ENCODE assay signal across 9 cellular contexts in genomic region chr7:26186364-26187311, GRCh38. TPM values are rescaled to one million over a fixed set of nuclear protein-coding genes. Genes with fewer than 3 reads are reported as not detected.
DNase-seq lines count a peak whose midpoint lies in the region; ATAC-seq and TF ChIP-seq lines count a peak whose summit lies in the region.
"Had no signal": no experiment of that assay in that cellular context is flagged by ENCODE, and none has a peak within 500 bp of the region (broad histone marks: within the 10 kb centered on the region; RNA-seq: fewer than 3 reads in every experiment).

No MANE protein-coding gene starts in this region.

- H3K27me3 Mint-ChIP-seq in Caco-2 (ENCODE audit: insufficient read depth, unreplicated experiment) (no peaks in the 10 kb centered on the region), activated B cell treated with CpG ODN at 0.5 μM for 24 hours (no peaks in the 10 kb centered on the region), mesothelial cell of epicardium (ENCODE audit: low read depth) (no peaks in the 10 kb centered on the region)

- H3K79me2 ChIP-seq in HCT116 (ENCODE audit: insufficient read depth, low read length) = peaks cover 26% of the 10 kb centered on the region

- no peak for TF ChIP-seq RAD21 in HCT116 (IDR thresholded peaks at IDR 0.05; ENCODE audit: low read depth)

- no peaks in the 10 kb centered on the region for H3K27me3 ChIP-seq in Caco-2 (replicated peaks; ENCODE audit: control insufficient read depth, insufficient read depth, low read length)
- no peaks in the 10 kb centered on the region for H3K27me3 ChIP-seq in HCT116 (ENCODE audit: insufficient read depth, low read length)

- RAD21 ChIA-PET in HCT116 (lab: Charles Lee; ENCODE audit: low non-redundant PET in 1 of 2, low total read pairs in 2 of 2, uncharacterized antibody in 2 of 2, unreplicated experiment in 2 of 2) = no interaction called here

- H3K36me3 ChIP-seq in Caco-2 (ENCODE audit: control insufficient read depth, insufficient read depth, low read length) (peaks cover 4% of the 10 kb centered on the region; the same call in 1 of the 2 replicates), HCT116 (ENCODE audit: control insufficient read depth in 1 of 2, insufficient read depth in 2 of 2, low read length in 2 of 2) (peaks cover 25 to 29% of the 10 kb centered on the region in 2 experiments), mucosa of descending colon (ENCODE audit: low read depth) (peaks cover 8% of the 10 kb centered on the region)

- no peak overlapping the region; the same call in 1 of the 2 replicates for H3K27ac ChIP-seq in HCT116 (ENCODE audit: low read depth, low read length)

- intact Hi-C loops in Caco-2 (cut with micrococcal nuclease; ENCODE audit: unreplicated experiment) = loop anchor here (5.0 to 10.0 kb wide), 2 partner anchors 182 to 294 kb away; no protein-coding TSS in a partner anchor
- intact Hi-C loops in HCT116 (cut with micrococcal nuclease) = no loop called here
- intact Hi-C loops in activated B cell treated with CpG ODN at 0.5 μM for 24 hours (cut with micrococcal nuclease) = no loop called here
- intact Hi-C loops in mucosa of descending colon (cut with DNase I, micrococcal nuclease) = no loop called here

- H2AFZ ChIP-seq in HCT116 (ENCODE audit: low read depth, low read length, poor library complexity, severe bottlenecking) = no peak overlapping the region

- DNase-seq in Caco-2 (no peak), HCT116 (ENCODE audit: low read depth, low spot score) (no peak), activated B cell treated with CpG ODN at 0.5 μM for 24 hours (no peak), mesothelial cell of epicardium (ENCODE audit: low spot score in 2 of 2, unreplicated experiment in 2 of 2) (no peak), mucosa of descending colon (no peak), GM13976 (ENCODE audit: low spot score) (no peak)
- DNase-seq in stimulated activated CD4-positive, alpha-beta T cell treated with anti-CD3 and anti-CD28 coated beads, Interleukin-1b, Interleukin-23, amount 100 ng/mL, for 48 hours = no peak
- DNase-seq: NCI-H187 treated with DMSO at 0.1 percent for 48 hours, nucleus accumbens had no signal

- TF ChIP-seq CTCF in Caco-2 (IDR thresholded peaks at IDR 0.05; ENCODE audit: insufficient read depth in 1 of 2, low read depth in 1 of 2, low read length in 1 of 2, severe bottlenecking in 1 of 2, unreplicated experiment in 1 of 2) = no peak
- TF ChIP-seq CTCF in HCT116 (IDR thresholded peaks at IDR 0.05 in 2 of 3, conservative IDR thresholded peaks at IDR 0.05 in 1 of 3; ENCODE audit: borderline replicate concordance in 1 of 3, insufficient read depth in 1 of 3, low read depth in 2 of 3, low read length in 2 of 3) = no peak
- no peak for TF ChIP-seq CTCF in activated B cell treated with CpG ODN at 0.5 μM for 24 hours (IDR thresholded peaks at IDR 0.05)
- no peak for TF ChIP-seq CTCF in mesothelial cell of epicardium (IDR thresholded peaks at IDR 0.05; ENCODE audit: unreplicated experiment)
- TF ChIP-seq CTCF in mucosa of descending colon (IDR thresholded peaks at IDR 0.05) = no peak
- no peak for TF ChIP-seq CTCF in GM13976 (IDR thresholded peaks at IDR 0.05; ENCODE audit: borderline replicate concordance, control extremely low read depth, extremely low read depth, insufficient read depth, missing control alignments)

- POLR2A ChIA-PET in Caco-2 (lab: Charles Lee) = no interaction called here
- POLR2A ChIA-PET in HCT116 (lab: Charles Lee) = interaction anchor here (1.7 to 2.1 kb wide), 2 partner anchors 10 to 12 kb away, joined by 5 to 11 read pairs; no protein-coding TSS in a partner anchor
- POLR2A ChIA-PET in activated B cell treated with CpG ODN at 0.5 μM for 24 hours (lab: Charles Lee) = interaction anchor here (0.9 to 3.8 kb wide), 7 partner anchors 9 to 97 kb away, joined by 3 to 42 read pairs (median 4); partner anchors contain the start of gene HNRNPA2B1

- no peaks in the 10 kb centered on the region for H3K9me3 Mint-ChIP-seq in Caco-2 (ENCODE audit: unreplicated experiment)
- no peaks in the 10 kb centered on the region for H3K9me3 Mint-ChIP-seq in activated B cell treated with CpG ODN at 0.5 μM for 24 hours
- no peaks in the 10 kb centered on the region for H3K9me3 Mint-ChIP-seq in mesothelial cell of epicardium

- H3K9me3 ChIP-seq in Caco-2 = no peaks in the 10 kb centered on the region
- no peaks in the 10 kb centered on the region for H3K9me3 ChIP-seq in HCT116 (ENCODE audit: control insufficient read depth in 1 of 2, insufficient read depth in 1 of 2, low read depth in 1 of 2, low read length in 2 of 2)
- no peaks in the 10 kb centered on the region for H3K9me3 ChIP-seq in mucosa of descending colon

- in situ Hi-C loops in GM13976 (cut with MboI; ENCODE audit: low sequenced_read_pairs, unreplicated experiment) = no loop called here

- H3K4me1 Mint-ChIP-seq in Caco-2 (ENCODE audit: low read depth, unreplicated experiment) (peaks cover 22% of the 10 kb centered on the region), activated B cell treated with CpG ODN at 0.5 μM for 24 hours (peaks cover 71% of the 10 kb centered on the region), mesothelial cell of epicardium (peaks cover 14% of the 10 kb centered on the region)

- no peak overlapping the region for H3K4me2 ChIP-seq in HCT116 (ENCODE audit: low read length)

- TF ChIP-seq POLR2A in HCT116 (IDR thresholded peaks at IDR 0.05; ENCODE audit: borderline replicate concordance, extremely low read depth, insufficient read depth, insufficient read length) = no peak

- H3K4me3 ChIP-seq in Caco-2 (ENCODE audit: low read depth, low read length) = no peak overlapping the region
- H3K4me3 ChIP-seq in HCT116 (replicated peaks in 1 of 2; ENCODE audit: low read depth in 1 of 2, low read length in 2 of 2) = no peak overlapping the region
- no peak overlapping the region for H3K4me3 ChIP-seq in mucosa of descending colon

- H3K9me2 ChIP-seq in HCT116 (ENCODE audit: insufficient read depth) = no peaks in the 10 kb centered on the region

- H3K4me1 ChIP-seq in Caco-2 (no peaks in the 10 kb centered on the region), HCT116 (ENCODE audit: control insufficient read depth in 1 of 2, insufficient read depth in 2 of 2, low read length in 2 of 2) (no peaks in the 10 kb centered on the region), mucosa of descending colon (ENCODE audit: low read depth) (peaks cover 6% of the 10 kb centered on the region)

- BruUV-seq in Caco-2 (replicated peaks; lab: Mats Ljungman, UMichigan) = no TSS peak
- no TSS peak for BruUV-seq in HCT116 (replicated peaks; lab: Mats Ljungman, UMichigan)

- H3K4me3 Mint-ChIP-seq in Caco-2 (ENCODE audit: unreplicated experiment) (peak overlapping the region; percentile 14), activated B cell treated with CpG ODN at 0.5 μM for 24 hours (no peak overlapping the region), mesothelial cell of epicardium (no peak overlapping the region)

- peak; percentile 7; the same call in 1 of the 2 replicates for ATAC-seq in HCT116
- no peak for ATAC-seq in activated B cell treated with CpG ODN at 0.5 μM for 24 hours (ENCODE audit: low read depth)
- ATAC-seq in mucosa of descending colon = no peak

- H3K9ac ChIP-seq in HCT116 (ENCODE audit: low read length) = no peak overlapping the region

- H3K36me3 Mint-ChIP-seq in Caco-2 (ENCODE audit: insufficient read depth, unreplicated experiment) (peaks cover 98% of the 10 kb centered on the region), activated B cell treated with CpG ODN at 0.5 μM for 24 hours (ENCODE audit: low read depth) (peaks cover 71% of the 10 kb centered on the region), mesothelial cell of epicardium (peaks cover 15% of the 10 kb centered on the region)

- H3K27ac Mint-ChIP-seq in Caco-2 (ENCODE audit: unreplicated experiment) (peak overlapping the region; percentile 15), activated B cell treated with CpG ODN at 0.5 μM for 24 hours (peak overlapping the region; percentile 12), mesothelial cell of epicardium (peak overlapping the region; percentile 86)

- H4K20me1 ChIP-seq in HCT116 (ENCODE audit: insufficient read depth) = peaks cover 57% of the 10 kb centered on the region; the same call in 1 of the 2 replicates

- CTCF ChIA-PET in Caco-2 (lab: Charles Lee) = no interaction called here
- CTCF ChIA-PET in HCT116 (lab: Charles Lee) = interaction anchor here (1.2 kb wide), 1 partner anchor 96 kb away, joined by 3 read pairs; no protein-coding TSS in a partner anchor
- CTCF ChIA-PET in activated B cell treated with CpG ODN at 0.5 μM for 24 hours (lab: Charles Lee) = interaction anchor here (1.5 to 4.8 kb wide), 3 partner anchors 13 to 96 kb away, joined by 4 to 34 read pairs (median 24); partner anchors contain the start of genes CBX3, HNRNPA2B1 and NFE2L3

TF ChIP-seq in HCT116, 20 proteins besides CTCF, POLR2A, EP300 and RAD21:
- TF ChIP-seq POLR2AphosphoS5 (IDR thresholded peaks at IDR 0.05; ENCODE audit: low read depth, low read length) (peak; percentile 28; the same call in 1 of the 2 replicates), SIN3A (IDR thresholded peaks at IDR 0.05; ENCODE audit: low read depth) (peak; percentile 29; the same call in 1 of the 2 replicates), JUND (IDR thresholded peaks at IDR 0.05) (peak; percentile 5; the same call in 1 of the 2 replicates), EGR1 (IDR thresholded peaks at IDR 0.05; ENCODE audit: low read depth) (no peak), ZFX (IDR thresholded peaks at IDR 0.05) (no peak), FOSL1 (IDR thresholded peaks at IDR 0.05; ENCODE audit: low read depth) (0 out of 2 replicates have a peak, but pooled peaks have one; percentile 6)

RNA-seq across cellular contexts. Expression of gene HNRNPA2B1, which starts 13.9 kb away (rescaled TPM):
- 799 and 839 TPM in 2 replicates for total RNA-seq in Caco-2 (2022)
- total RNA-seq in HCT116 (2021; ENCODE audit: unreplicated experiment) = 870 TPM
- polyA plus RNA-seq in HCT116 (2012) = 635 and 851 TPM in 2 replicates
- 618 and 634 TPM in 2 replicates for total RNA-seq in activated B cell treated with CpG ODN at 0.5 μM for 24 hours
- 693 to 723 TPM (median 708 TPM) in 3 replicates for total RNA-seq in mesothelial cell of epicardium
- total RNA-seq in mucosa of descending colon = 100 to 1,000 TPM; 345 to 441 (median 379) TPM

RNA-seq across cellular contexts. Expression of gene CBX3, which starts 14.9 kb away (rescaled TPM):
- 215 and 226 TPM in 2 replicates for total RNA-seq in Caco-2 (2022)
- 274 TPM for total RNA-seq in HCT116 (2021; ENCODE audit: unreplicated experiment)
- 57.7 and 80.0 TPM in 2 replicates for polyA plus RNA-seq in HCT116 (2012)
- total RNA-seq in activated B cell treated with CpG ODN at 0.5 μM for 24 hours = 123 and 125 TPM in 2 replicates
- total RNA-seq in mesothelial cell of epicardium = 217 to 225 TPM (median 224 TPM) in 3 replicates
- total RNA-seq in mucosa of descending colon = 10 to 100 TPM; 61.3 to 93.8 (median 81.4) TPM

RNA-seq across cellular contexts. Expression of gene NFE2L3, which starts 34.6 kb away (rescaled TPM):
- 38.4 and 39.2 TPM in 2 replicates for total RNA-seq in Caco-2 (2022)
- total RNA-seq in HCT116 (2021; ENCODE audit: unreplicated experiment) = 27.0 TPM
- 9.7 and 16.0 TPM in 2 replicates for polyA plus RNA-seq in HCT116 (2012)
- 2.7 and 3.0 TPM in 2 replicates for total RNA-seq in activated B cell treated with CpG ODN at 0.5 μM for 24 hours
- 11.8 to 12.9 TPM (median 12.3 TPM) in 3 replicates for total RNA-seq in mesothelial cell of epicardium
- total RNA-seq in mucosa of descending colon = 10 to 100 TPM in 1 of 3 donors, 1 to 10 TPM in 2; 7.3 to 12.2 (median 8.4) TPM

Comparison
In these comparisons a context has a peak if more than half of its experiments do, and no peak if none do; other contexts are left out.
1. H3K27ac Mint-ChIP-seq: peak in every context shown above with its lines; median percentile 86 in mesothelial cell of epicardium; 15 in Caco-2; 12 in activated B cell treated with CpG ODN at 0.5 μM for 24 hours.